ENCODE assay signal across 1 cellular context in the genomic region with DNA sequence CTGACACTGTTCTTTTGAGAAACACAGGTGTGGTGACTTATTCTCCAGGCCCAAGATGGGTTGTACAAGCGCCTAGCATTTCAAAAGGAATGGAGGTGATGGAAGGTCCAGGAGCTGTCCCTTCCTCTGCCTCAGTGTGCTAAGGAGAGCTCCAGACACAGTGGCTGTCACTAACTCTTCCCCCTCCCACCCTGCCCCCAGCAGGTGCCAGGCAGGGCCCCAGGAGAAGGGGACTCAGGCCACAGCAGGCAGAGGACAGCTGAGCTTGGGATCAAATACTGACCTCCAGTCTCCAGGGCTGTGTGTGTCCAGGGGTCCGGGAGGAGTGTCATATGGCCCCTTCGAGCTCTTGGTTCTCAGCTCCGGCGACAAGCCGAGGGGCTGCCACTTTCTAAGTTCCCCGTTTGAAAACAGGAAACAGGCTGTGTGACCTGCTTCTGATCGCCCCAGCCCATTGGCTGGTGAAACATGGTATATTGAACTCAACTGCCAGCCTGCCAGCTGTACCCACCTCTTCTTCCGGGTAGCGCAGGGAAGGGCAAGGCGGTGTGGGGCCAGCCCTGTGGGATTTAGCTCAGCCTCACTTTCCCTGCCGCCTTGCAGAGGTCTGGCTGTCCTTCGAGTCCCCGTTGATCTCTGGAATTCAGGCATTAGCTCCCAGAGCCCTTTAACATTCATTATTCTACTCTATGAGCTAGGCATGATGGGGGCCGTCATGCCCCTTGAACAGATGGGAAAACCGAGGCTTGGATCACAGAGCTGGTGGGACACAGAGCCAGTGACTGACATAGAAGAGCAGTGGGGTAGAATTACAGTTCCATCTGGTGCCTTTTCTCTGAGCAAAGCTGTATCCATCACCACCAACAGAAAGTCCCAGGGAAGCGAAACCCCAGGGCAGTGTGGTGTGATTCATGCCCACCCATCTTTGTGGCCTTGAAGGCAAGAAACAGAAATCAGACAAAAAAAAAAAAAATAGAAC.
TF ChIP-seq lines count a peak whose summit lies in the region.

Gene SNX20 (minus strand): TSS at position 406 of the 979 bp plus-strand sequence. CDS start 3,786 bp downstream, outside the sequence.

TF ChIP-seq in SK-N-SH, 30 proteins besides CTCF, POLR2A, EP300 and RAD21 (continued from another document):
- TF ChIP-seq, protein P1, sequence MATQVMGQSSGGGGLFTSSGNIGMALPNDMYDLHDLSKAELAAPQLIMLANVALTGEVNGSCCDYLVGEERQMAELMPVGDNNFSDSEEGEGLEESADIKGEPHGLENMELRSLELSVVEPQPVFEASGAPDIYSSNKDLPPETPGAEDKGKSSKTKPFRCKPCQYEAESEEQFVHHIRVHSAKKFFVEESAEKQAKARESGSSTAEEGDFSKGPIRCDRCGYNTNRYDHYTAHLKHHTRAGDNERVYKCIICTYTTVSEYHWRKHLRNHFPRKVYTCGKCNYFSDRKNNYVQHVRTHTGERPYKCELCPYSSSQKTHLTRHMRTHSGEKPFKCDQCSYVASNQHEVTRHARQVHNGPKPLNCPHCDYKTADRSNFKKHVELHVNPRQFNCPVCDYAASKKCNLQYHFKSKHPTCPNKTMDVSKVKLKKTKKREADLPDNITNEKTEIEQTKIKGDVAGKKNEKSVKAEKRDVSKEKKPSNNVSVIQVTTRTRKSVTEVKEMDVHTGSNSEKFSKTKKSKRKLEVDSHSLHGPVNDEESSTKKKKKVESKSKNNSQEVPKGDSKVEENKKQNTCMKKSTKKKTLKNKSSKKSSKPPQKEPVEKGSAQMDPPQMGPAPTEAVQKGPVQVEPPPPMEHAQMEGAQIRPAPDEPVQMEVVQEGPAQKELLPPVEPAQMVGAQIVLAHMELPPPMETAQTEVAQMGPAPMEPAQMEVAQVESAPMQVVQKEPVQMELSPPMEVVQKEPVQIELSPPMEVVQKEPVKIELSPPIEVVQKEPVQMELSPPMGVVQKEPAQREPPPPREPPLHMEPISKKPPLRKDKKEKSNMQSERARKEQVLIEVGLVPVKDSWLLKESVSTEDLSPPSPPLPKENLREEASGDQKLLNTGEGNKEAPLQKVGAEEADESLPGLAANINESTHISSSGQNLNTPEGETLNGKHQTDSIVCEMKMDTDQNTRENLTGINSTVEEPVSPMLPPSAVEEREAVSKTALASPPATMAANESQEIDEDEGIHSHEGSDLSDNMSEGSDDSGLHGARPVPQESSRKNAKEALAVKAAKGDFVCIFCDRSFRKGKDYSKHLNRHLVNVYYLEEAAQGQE (IDR thresholded peaks at IDR 0.05; ENCODE audit: low read depth, low read length), result no peak
- no peak for TF ChIP-seq RCOR1 (IDR thresholded peaks at IDR 0.05; ENCODE audit: low read length)
- no peak for TF ChIP-seq TEAD4 (IDR thresholded peaks at IDR 0.05; ENCODE audit: borderline replicate concordance, insufficient read depth)
- TF ChIP-seq EZH2phosphoT487 (IDR thresholded peaks at IDR 0.05; ENCODE audit: borderline replicate concordance, low read depth), result no peak
- TF ChIP-seq RXRA (IDR thresholded peaks at IDR 0.05; ENCODE audit: borderline replicate concordance, low read depth), result no peak
- no peak for TF ChIP-seq GATA2 (CRISPR knock-in tag; IDR thresholded peaks at IDR 0.05)
- no peak for TF ChIP-seq FOSL2 (IDR thresholded peaks at IDR 0.05; ENCODE audit: borderline replicate concordance, low read depth)
- no peak for TF ChIP-seq NRF1 (IDR thresholded peaks at IDR 0.05; ENCODE audit: low read depth, low read length)
- no peak for TF ChIP-seq ELF1 (IDR thresholded peaks at IDR 0.05)
- TF ChIP-seq CHD2 (IDR thresholded peaks at IDR 0.05; ENCODE audit: low read length, partially characterized antibody), result no peak
- no peak for TF ChIP-seq MAX (IDR thresholded peaks at IDR 0.05; ENCODE audit: low read depth)
- no peak for TF ChIP-seq MEF2A (IDR thresholded peaks at IDR 0.05; ENCODE audit: borderline replicate concordance, low read depth)
- no peak for TF ChIP-seq TCF12 (IDR thresholded peaks at IDR 0.05)
- TF ChIP-seq, protein P2, sequence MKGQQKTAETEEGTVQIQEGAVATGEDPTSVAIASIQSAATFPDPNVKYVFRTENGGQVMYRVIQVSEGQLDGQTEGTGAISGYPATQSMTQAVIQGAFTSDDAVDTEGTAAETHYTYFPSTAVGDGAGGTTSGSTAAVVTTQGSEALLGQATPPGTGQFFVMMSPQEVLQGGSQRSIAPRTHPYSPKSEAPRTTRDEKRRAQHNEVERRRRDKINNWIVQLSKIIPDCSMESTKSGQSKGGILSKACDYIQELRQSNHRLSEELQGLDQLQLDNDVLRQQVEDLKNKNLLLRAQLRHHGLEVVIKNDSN (IDR thresholded peaks at IDR 0.05; ENCODE audit: borderline replicate concordance, low read depth), result no peak
